Comparison of ENCODE assay signal across 1 cellular context in genomic region chr14:59771577-59771976, GRCh38.
TF ChIP-seq lines count a peak whose summit lies in the region.

No MANE protein-coding gene starts in this region.

TF ChIP-seq in SK-N-SH, 30 proteins besides CTCF, POLR2A, EP300 and RAD21 (continued from another document):
- no peak for TF ChIP-seq RFX5 (IDR thresholded peaks at IDR 0.05; ENCODE audit: low read length)
- TF ChIP-seq ELF1 (IDR thresholded peaks at IDR 0.05), result no peak
- TF ChIP-seq GABPA (IDR thresholded peaks at IDR 0.05; ENCODE audit: low read depth), result no peak
- 0 out of 2 replicates have a peak, but pooled peaks have one; percentile 17 for TF ChIP-seq TEAD4 (IDR thresholded peaks at IDR 0.05; ENCODE audit: borderline replicate concordance, insufficient read depth)
- no peak for TF ChIP-seq RXRA (IDR thresholded peaks at IDR 0.05; ENCODE audit: borderline replicate concordance, low read depth)
- TF ChIP-seq PBX3 (IDR thresholded peaks at IDR 0.05), result peak; percentile 52
- TF ChIP-seq TCF12 (IDR thresholded peaks at IDR 0.05), result peak; percentile 24; the same call in 1 of the 2 replicates
- no peak for TF ChIP-seq EZH2phosphoT487 (IDR thresholded peaks at IDR 0.05; ENCODE audit: borderline replicate concordance, low read depth)
- no peak for TF ChIP-seq MAX (IDR thresholded peaks at IDR 0.05; ENCODE audit: low read depth)
- no peak for TF ChIP-seq IRF3 (IDR thresholded peaks at IDR 0.05; ENCODE audit: low read depth, low read length)
- peak; percentile 9; the same call in 1 of the 2 replicates for TF ChIP-seq NFIC (IDR thresholded peaks at IDR 0.05; ENCODE audit: borderline replicate concordance)
- no peak for TF ChIP-seq REST (IDR thresholded peaks at IDR 0.05; ENCODE audit: low read depth, low read length)
- no peak for TF ChIP-seq SMC3 (IDR thresholded peaks at IDR 0.05; ENCODE audit: low read depth, low read length)
- peak; percentile 94 for TF ChIP-seq RCOR1 (IDR thresholded peaks at IDR 0.05; ENCODE audit: low read length)
- 0 out of 2 replicates have a peak, but pooled peaks have one; percentile 15 for TF ChIP-seq JUND (IDR thresholded peaks at IDR 0.05)
- no peak for TF ChIP-seq MEF2A (IDR thresholded peaks at IDR 0.05; ENCODE audit: borderline replicate concordance, low read depth)
- peak; percentile 61 for TF ChIP-seq GATA2 (CRISPR knock-in tag; IDR thresholded peaks at IDR 0.05)
- TF ChIP-seq USF1 (IDR thresholded peaks at IDR 0.05; ENCODE audit: borderline replicate concordance, low read depth), result no peak
- TF ChIP-seq NRF1 (IDR thresholded peaks at IDR 0.05; ENCODE audit: low read depth, low read length), result no peak
- TF ChIP-seq ZBTB33 (IDR thresholded peaks at IDR 0.05; ENCODE audit: borderline replicate concordance, low read depth), result no peak
- no peak for TF ChIP-seq YY1 (IDR thresholded peaks at IDR 0.05; ENCODE audit: low read depth)
- TF ChIP-seq MXI1 (IDR thresholded peaks at IDR 0.05; ENCODE audit: low read depth, low read length), result no peak
- TF ChIP-seq FOXM1 (IDR thresholded peaks at IDR 0.05; ENCODE audit: low read depth), result no peak
- TF ChIP-seq FOSL2 (IDR thresholded peaks at IDR 0.05; ENCODE audit: borderline replicate concordance, low read depth), result no peak
TF ChIP-seq in SK-N-SH: peak in this region for 9.
